Comparison of ENCODE assay signal across 2 cellular contexts in the genomic region with DNA sequence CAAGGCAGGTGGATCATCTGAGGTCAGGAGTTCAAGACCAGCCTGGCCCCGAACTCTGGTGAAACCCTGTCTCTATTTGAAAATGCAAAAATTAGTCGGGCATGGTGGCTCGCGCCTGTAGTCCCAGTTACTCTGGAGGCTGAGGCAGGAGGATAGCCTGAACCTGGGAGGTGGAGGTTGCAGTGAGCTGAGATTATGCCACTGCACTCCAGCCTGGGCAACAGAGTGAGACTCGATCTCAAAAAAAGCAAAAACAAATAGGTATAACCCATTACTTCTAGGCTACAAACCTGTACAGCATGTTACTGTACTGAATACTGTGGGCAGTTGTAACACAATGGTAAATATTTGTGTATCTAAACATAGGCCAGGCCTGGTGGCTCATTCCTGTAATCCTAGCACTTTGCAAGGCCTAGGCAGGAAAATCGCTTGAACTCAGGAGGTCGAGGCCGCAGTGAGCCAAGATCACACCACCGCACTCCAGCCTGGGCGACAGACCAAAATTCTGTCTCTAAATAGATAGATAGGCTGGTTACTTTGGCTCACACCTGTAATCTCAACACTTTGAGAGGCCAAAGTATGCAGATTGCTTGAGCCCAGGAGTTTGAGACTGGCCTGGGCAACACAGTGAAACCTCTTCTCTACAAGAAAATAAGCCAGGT.
TF ChIP-seq lines count a peak whose summit lies in the region.

No MANE protein-coding gene starts in this region.

TF ChIP-seq in H1, 55 proteins besides CTCF, POLR2A, EP300 and RAD21 (continued from another document):
- TF ChIP-seq, protein P1, sequence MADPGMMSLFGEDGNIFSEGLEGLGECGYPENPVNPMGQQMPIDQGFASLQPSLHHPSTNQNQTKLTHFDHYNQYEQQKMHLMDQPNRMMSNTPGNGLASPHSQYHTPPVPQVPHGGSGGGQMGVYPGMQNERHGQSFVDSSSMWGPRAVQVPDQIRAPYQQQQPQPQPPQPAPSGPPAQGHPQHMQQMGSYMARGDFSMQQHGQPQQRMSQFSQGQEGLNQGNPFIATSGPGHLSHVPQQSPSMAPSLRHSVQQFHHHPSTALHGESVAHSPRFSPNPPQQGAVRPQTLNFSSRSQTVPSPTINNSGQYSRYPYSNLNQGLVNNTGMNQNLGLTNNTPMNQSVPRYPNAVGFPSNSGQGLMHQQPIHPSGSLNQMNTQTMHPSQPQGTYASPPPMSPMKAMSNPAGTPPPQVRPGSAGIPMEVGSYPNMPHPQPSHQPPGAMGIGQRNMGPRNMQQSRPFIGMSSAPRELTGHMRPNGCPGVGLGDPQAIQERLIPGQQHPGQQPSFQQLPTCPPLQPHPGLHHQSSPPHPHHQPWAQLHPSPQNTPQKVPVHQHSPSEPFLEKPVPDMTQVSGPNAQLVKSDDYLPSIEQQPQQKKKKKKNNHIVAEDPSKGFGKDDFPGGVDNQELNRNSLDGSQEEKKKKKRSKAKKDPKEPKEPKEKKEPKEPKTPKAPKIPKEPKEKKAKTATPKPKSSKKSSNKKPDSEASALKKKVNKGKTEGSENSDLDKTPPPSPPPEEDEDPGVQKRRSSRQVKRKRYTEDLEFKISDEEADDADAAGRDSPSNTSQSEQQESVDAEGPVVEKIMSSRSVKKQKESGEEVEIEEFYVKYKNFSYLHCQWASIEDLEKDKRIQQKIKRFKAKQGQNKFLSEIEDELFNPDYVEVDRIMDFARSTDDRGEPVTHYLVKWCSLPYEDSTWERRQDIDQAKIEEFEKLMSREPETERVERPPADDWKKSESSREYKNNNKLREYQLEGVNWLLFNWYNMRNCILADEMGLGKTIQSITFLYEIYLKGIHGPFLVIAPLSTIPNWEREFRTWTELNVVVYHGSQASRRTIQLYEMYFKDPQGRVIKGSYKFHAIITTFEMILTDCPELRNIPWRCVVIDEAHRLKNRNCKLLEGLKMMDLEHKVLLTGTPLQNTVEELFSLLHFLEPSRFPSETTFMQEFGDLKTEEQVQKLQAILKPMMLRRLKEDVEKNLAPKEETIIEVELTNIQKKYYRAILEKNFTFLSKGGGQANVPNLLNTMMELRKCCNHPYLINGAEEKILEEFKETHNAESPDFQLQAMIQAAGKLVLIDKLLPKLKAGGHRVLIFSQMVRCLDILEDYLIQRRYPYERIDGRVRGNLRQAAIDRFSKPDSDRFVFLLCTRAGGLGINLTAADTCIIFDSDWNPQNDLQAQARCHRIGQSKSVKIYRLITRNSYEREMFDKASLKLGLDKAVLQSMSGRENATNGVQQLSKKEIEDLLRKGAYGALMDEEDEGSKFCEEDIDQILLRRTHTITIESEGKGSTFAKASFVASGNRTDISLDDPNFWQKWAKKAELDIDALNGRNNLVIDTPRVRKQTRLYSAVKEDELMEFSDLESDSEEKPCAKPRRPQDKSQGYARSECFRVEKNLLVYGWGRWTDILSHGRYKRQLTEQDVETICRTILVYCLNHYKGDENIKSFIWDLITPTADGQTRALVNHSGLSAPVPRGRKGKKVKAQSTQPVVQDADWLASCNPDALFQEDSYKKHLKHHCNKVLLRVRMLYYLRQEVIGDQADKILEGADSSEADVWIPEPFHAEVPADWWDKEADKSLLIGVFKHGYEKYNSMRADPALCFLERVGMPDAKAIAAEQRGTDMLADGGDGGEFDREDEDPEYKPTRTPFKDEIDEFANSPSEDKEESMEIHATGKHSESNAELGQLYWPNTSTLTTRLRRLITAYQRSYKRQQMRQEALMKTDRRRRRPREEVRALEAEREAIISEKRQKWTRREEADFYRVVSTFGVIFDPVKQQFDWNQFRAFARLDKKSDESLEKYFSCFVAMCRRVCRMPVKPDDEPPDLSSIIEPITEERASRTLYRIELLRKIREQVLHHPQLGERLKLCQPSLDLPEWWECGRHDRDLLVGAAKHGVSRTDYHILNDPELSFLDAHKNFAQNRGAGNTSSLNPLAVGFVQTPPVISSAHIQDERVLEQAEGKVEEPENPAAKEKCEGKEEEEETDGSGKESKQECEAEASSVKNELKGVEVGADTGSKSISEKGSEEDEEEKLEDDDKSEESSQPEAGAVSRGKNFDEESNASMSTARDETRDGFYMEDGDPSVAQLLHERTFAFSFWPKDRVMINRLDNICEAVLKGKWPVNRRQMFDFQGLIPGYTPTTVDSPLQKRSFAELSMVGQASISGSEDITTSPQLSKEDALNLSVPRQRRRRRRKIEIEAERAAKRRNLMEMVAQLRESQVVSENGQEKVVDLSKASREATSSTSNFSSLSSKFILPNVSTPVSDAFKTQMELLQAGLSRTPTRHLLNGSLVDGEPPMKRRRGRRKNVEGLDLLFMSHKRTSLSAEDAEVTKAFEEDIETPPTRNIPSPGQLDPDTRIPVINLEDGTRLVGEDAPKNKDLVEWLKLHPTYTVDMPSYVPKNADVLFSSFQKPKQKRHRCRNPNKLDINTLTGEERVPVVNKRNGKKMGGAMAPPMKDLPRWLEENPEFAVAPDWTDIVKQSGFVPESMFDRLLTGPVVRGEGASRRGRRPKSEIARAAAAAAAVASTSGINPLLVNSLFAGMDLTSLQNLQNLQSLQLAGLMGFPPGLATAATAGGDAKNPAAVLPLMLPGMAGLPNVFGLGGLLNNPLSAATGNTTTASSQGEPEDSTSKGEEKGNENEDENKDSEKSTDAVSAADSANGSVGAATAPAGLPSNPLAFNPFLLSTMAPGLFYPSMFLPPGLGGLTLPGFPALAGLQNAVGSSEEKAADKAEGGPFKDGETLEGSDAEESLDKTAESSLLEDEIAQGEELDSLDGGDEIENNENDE (IDR thresholded peaks at IDR 0.05; ENCODE audit: insufficient replicate concordance, low read length) = no peak
- TF ChIP-seq CHD2 (IDR thresholded peaks at IDR 0.05; ENCODE audit: low read length) (no peak), EZH2 (IDR thresholded peaks at IDR 0.05; ENCODE audit: low read depth, low read length, severe bottlenecking) (no peak), MAFK (IDR thresholded peaks at IDR 0.05; ENCODE audit: low read depth, low read length) (no peak)

TF ChIP-seq in HepG2, 621 proteins besides CTCF, POLR2A, EP300 and RAD21 (continued from another document and continues in another):
- TF ChIP-seq, protein P2, sequence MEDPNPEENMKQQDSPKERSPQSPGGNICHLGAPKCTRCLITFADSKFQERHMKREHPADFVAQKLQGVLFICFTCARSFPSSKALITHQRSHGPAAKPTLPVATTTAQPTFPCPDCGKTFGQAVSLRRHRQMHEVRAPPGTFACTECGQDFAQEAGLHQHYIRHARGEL (CRISPR knock-in tag; IDR thresholded peaks at IDR 0.05) = no peak
- TF ChIP-seq ZNF235 (CRISPR knock-in tag; IDR thresholded peaks at IDR 0.05; ENCODE audit: borderline replicate concordance) (no peak), ZBTB38 (CRISPR knock-in tag; IDR thresholded peaks at IDR 0.05) (peak; percentile 85), MAFK (conservative IDR thresholded peaks at IDR 0.05 in 1 of 2, IDR thresholded peaks at IDR 0.05 in 1 of 2; ENCODE audit: low read length in 2 of 2) (no peak), RBM39 (IDR thresholded peaks at IDR 0.05; ENCODE audit: low read depth, low read length, poor library complexity, severe bottlenecking) (no peak), ZSCAN22 (CRISPR knock-in tag; IDR thresholded peaks at IDR 0.05) (no peak), ZEB1 (IDR thresholded peaks at IDR 0.05; ENCODE audit: insufficient replicate concordance, low read depth) (no peak), MEF2D (CRISPR knock-in tag; IDR thresholded peaks at IDR 0.05) (peak; percentile 94), ZKSCAN8 (CRISPR knock-in tag; IDR thresholded peaks at IDR 0.05; ENCODE audit: borderline replicate concordance) (no peak), TOE1 (CRISPR knock-in tag; IDR thresholded peaks at IDR 0.05) (no peak), SRY (CRISPR knock-in tag; IDR thresholded peaks at IDR 0.05) (no peak), SMC3 (IDR thresholded peaks at IDR 0.05; ENCODE audit: low read length) (no peak), ZNF264 (CRISPR knock-in tag; IDR thresholded peaks at IDR 0.05) (no peak), YEATS2 (CRISPR knock-in tag; IDR thresholded peaks at IDR 0.05; ENCODE audit: borderline replicate concordance) (no peak), SALL1 (CRISPR knock-in tag; IDR thresholded peaks at IDR 0.05) (peak; percentile 62), SKI (IDR thresholded peaks at IDR 0.05; ENCODE audit: partially characterized antibody) (peak; percentile 22), ZNF720 (CRISPR knock-in tag; IDR thresholded peaks at IDR 0.05) (no peak), GATAD2A (CRISPR knock-in tag; IDR thresholded peaks at IDR 0.05) (peak; percentile 66; the same call in 1 of the 2 replicates), ZBTB20 (CRISPR knock-in tag; IDR thresholded peaks at IDR 0.05; ENCODE audit: borderline replicate concordance, low read depth) (no peak), SPEN (CRISPR knock-in tag; IDR thresholded peaks at IDR 0.05; ENCODE audit: low read depth) (no peak), SOX5 (CRISPR knock-in tag; IDR thresholded peaks at IDR 0.05; ENCODE audit: borderline replicate concordance) (peak; percentile 32; the same call in 1 of the 2 replicates), AHR (CRISPR knock-in tag; IDR thresholded peaks at IDR 0.05) (no peak), ARNT (IDR thresholded peaks at IDR 0.05) (no peak)
- TF ChIP-seq, protein P3, sequence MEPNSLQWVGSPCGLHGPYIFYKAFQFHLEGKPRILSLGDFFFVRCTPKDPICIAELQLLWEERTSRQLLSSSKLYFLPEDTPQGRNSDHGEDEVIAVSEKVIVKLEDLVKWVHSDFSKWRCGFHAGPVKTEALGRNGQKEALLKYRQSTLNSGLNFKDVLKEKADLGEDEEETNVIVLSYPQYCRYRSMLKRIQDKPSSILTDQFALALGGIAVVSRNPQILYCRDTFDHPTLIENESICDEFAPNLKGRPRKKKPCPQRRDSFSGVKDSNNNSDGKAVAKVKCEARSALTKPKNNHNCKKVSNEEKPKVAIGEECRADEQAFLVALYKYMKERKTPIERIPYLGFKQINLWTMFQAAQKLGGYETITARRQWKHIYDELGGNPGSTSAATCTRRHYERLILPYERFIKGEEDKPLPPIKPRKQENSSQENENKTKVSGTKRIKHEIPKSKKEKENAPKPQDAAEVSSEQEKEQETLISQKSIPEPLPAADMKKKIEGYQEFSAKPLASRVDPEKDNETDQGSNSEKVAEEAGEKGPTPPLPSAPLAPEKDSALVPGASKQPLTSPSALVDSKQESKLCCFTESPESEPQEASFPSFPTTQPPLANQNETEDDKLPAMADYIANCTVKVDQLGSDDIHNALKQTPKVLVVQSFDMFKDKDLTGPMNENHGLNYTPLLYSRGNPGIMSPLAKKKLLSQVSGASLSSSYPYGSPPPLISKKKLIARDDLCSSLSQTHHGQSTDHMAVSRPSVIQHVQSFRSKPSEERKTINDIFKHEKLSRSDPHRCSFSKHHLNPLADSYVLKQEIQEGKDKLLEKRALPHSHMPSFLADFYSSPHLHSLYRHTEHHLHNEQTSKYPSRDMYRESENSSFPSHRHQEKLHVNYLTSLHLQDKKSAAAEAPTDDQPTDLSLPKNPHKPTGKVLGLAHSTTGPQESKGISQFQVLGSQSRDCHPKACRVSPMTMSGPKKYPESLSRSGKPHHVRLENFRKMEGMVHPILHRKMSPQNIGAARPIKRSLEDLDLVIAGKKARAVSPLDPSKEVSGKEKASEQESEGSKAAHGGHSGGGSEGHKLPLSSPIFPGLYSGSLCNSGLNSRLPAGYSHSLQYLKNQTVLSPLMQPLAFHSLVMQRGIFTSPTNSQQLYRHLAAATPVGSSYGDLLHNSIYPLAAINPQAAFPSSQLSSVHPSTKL (CRISPR knock-in tag; IDR thresholded peaks at IDR 0.05) = peak; percentile 35; the same call in 1 of the 2 replicates
- TF ChIP-seq, protein P4, sequence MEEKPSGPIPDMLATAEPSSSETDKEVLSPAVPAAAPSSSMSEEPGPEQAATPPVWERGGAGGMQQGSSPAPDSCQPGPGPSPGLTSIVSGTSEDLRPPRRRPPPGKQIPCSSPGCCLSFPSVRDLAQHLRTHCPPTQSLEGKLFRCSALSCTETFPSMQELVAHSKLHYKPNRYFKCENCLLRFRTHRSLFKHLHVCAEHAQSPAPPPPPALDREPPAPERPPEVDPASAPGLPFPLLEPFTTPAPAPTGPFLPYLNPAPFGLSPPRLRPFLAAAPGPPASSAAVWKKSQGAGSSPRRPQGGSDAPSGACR (CRISPR knock-in tag; IDR thresholded peaks at IDR 0.05) = no peak
- TF ChIP-seq, protein P5, sequence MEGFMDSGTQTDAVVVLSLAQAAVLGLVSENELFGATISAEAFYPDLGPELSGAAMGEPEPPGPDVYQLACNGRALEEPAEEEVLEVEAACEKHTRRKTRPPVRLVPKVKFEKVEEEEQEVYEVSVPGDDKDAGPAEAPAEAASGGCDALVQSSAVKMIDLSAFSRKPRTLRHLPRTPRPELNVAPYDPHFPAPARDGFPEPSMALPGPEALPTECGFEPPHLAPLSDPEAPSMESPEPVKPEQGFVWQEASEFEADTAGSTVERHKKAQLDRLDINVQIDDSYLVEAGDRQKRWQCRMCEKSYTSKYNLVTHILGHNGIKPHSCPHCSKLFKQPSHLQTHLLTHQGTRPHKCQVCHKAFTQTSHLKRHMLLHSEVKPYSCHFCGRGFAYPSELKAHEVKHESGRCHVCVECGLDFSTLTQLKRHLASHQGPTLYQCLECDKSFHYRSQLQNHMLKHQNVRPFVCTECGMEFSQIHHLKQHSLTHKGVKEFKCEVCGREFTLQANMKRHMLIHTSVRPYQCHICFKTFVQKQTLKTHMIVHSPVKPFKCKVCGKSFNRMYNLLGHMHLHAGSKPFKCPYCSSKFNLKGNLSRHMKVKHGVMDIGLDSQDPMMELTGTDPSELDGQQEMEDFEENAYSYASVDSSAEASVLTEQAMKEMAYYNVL (CRISPR knock-in tag; IDR thresholded peaks at IDR 0.05; ENCODE audit: borderline replicate concordance) = no peak
- TF ChIP-seq, protein P6, sequence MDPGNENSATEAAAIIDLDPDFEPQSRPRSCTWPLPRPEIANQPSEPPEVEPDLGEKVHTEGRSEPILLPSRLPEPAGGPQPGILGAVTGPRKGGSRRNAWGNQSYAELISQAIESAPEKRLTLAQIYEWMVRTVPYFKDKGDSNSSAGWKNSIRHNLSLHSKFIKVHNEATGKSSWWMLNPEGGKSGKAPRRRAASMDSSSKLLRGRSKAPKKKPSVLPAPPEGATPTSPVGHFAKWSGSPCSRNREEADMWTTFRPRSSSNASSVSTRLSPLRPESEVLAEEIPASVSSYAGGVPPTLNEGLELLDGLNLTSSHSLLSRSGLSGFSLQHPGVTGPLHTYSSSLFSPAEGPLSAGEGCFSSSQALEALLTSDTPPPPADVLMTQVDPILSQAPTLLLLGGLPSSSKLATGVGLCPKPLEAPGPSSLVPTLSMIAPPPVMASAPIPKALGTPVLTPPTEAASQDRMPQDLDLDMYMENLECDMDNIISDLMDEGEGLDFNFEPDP (CRISPR knock-in tag; conservative IDR thresholded peaks at IDR 0.05) = 0 out of 2 replicates have a peak, but pooled peaks have one; percentile 45
- TF ChIP-seq, protein P7, sequence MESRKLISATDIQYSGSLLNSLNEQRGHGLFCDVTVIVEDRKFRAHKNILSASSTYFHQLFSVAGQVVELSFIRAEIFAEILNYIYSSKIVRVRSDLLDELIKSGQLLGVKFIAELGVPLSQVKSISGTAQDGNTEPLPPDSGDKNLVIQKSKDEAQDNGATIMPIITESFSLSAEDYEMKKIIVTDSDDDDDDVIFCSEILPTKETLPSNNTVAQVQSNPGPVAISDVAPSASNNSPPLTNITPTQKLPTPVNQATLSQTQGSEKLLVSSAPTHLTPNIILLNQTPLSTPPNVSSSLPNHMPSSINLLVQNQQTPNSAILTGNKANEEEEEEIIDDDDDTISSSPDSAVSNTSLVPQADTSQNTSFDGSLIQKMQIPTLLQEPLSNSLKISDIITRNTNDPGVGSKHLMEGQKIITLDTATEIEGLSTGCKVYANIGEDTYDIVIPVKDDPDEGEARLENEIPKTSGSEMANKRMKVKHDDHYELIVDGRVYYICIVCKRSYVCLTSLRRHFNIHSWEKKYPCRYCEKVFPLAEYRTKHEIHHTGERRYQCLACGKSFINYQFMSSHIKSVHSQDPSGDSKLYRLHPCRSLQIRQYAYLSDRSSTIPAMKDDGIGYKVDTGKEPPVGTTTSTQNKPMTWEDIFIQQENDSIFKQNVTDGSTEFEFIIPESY (CRISPR knock-in tag; IDR thresholded peaks at IDR 0.05) = 0 out of 2 replicates have a peak, but pooled peaks have one; percentile 31
